Comparison of ENCODE assay signal across 8 cellular contexts in genomic region chr16:67563708-67564468, GRCh38. TPM values are rescaled to one million over a fixed set of nuclear protein-coding genes. Genes with fewer than 3 reads are reported as not detected.
A peak's percentile ranks its signal among the peaks of the same experiment; 100 is the strongest.
DNase-seq lines count a peak whose midpoint lies in the region; ATAC-seq lines count a peak whose summit lies in the region.

No MANE protein-coding gene starts in this region.

- no peaks in the 10 kb centered on the region for H3K36me3 Mint-ChIP-seq in activated T-helper 17 cell treated with anti-CD3 and anti-CD28 coated beads, Interleukin-2, amount 50 U/mL, for 72 hours (ENCODE audit: low read depth)

- peaks cover 25% of the 10 kb centered on the region for H3K4me1 Mint-ChIP-seq in activated T-helper 17 cell treated with anti-CD3 and anti-CD28 coated beads, Interleukin-2, amount 50 U/mL, for 72 hours

- peak overlapping the region; percentile 89 for H3K27ac Mint-ChIP-seq in activated T-helper 17 cell treated with anti-CD3 and anti-CD28 coated beads, Interleukin-2, amount 50 U/mL, for 72 hours

- DNase-seq in DMS79 treated with DMSO at 0.1 percent for 48 hours (lab: John Stamatoyannopoulos, UW) = peak; percentile 60
- no peak for DNase-seq in DMS79 (lab: John Stamatoyannopoulos, UW)
- DNase-seq in MV-4-11 (lab: John Stamatoyannopoulos, UW) = peak; percentile 74
- DNase-seq in glomerular visceral epithelial cell (ENCODE audit: extremely low spot score) = peak; percentile 33
- DNase-seq in renal cortical epithelial cell (ENCODE audit: low read depth) = peak; percentile 70

- peak overlapping the region; percentile 90 for H3K4me3 Mint-ChIP-seq in activated T-helper 17 cell treated with anti-CD3 and anti-CD28 coated beads, Interleukin-2, amount 50 U/mL, for 72 hours

- no peaks in the 10 kb centered on the region for H3K27me3 Mint-ChIP-seq in activated T-helper 17 cell treated with anti-CD3 and anti-CD28 coated beads, Interleukin-2, amount 50 U/mL, for 72 hours

- ATAC-seq in activated T-helper 17 cell treated with anti-CD3 and anti-CD28 coated beads, Interleukin-2, amount 50 U/mL, for 72 hours (replicated peaks) = no peak
- ATAC-seq in GM18868 (IDR thresholded peaks at IDR 0.05; ENCODE audit: unreplicated experiment) (no peak), HG03520 (IDR thresholded peaks at IDR 0.05; ENCODE audit: unreplicated experiment) (no peak)

- H3K9me3 Mint-ChIP-seq in activated T-helper 17 cell treated with anti-CD3 and anti-CD28 coated beads, Interleukin-2, amount 50 U/mL, for 72 hours = no peaks in the 10 kb centered on the region

RNA-seq across cellular contexts. Expression of gene CTCF, which starts 1.6 kb away (rescaled TPM):
- 10 to 100 TPM; 41.2 to 49.4 TPM for total RNA-seq in activated T-helper 17 cell treated with anti-CD3 and anti-CD28 coated beads, Interleukin-2, amount 50 U/mL, for 72 hours
- total RNA-seq in renal cortical epithelial cell = 14.8 and 35.6 TPM in 2 replicates

RNA-seq across cellular contexts. Expression of gene RIPOR1, which starts 35.3 kb away (rescaled TPM):
- total RNA-seq in activated T-helper 17 cell treated with anti-CD3 and anti-CD28 coated beads, Interleukin-2, amount 50 U/mL, for 72 hours = 10 to 100 TPM; 30.4 to 57.0 TPM
- 61.6 and 195 TPM in 2 replicates for total RNA-seq in renal cortical epithelial cell
